In genomic region chrX:96483642-96484160, GRCh38 we compare ENCODE assay signal across 20 cellular contexts.
"Had no signal": no experiment of that assay in that cellular context is flagged by ENCODE, and none has a peak within 500 bp of the region (broad histone marks: within the 10 kb centered on the region; RNA-seq: fewer than 3 reads in every experiment).

No MANE protein-coding gene starts in this region.

- H3K27ac Mint-ChIP-seq: immature natural killer cell; natural killer cell treated with Interleukin-12 subunit alpha and Interleukin-12 subunit beta and Interleukin-15 and Interleukin-18, amount 100 ng/mL, for 72 hours; neural progenitor cell; type B pancreatic cell had no signal

- H3K27me3 ChIP-seq: colonic mucosa, foreskin keratinocyte, left lung, neural progenitor cell, ovary, right atrium auricular region, sigmoid colon, stomach had no signal

- H3K4me3 Mint-ChIP-seq: immature natural killer cell; natural killer cell treated with Interleukin-12 subunit alpha and Interleukin-12 subunit beta and Interleukin-15 and Interleukin-18, amount 100 ng/mL, for 72 hours; neural progenitor cell; type B pancreatic cell had no signal

- H3K4me1 ChIP-seq: colonic mucosa, foreskin keratinocyte, left lung, neural progenitor cell, right atrium auricular region, sigmoid colon, stomach had no signal

- H3K27ac ChIP-seq: colonic mucosa, foreskin keratinocyte, left lung, neural progenitor cell, ovary, right atrium auricular region, sigmoid colon, skin epidermis, stomach, thoracic aorta had no signal

- H3K9me3 ChIP-seq: colonic mucosa, left lung, ovary, right atrium auricular region, sigmoid colon, stomach, thoracic aorta had no signal

- H3K36me3 Mint-ChIP-seq: immature natural killer cell; natural killer cell treated with Interleukin-12 subunit alpha and Interleukin-12 subunit beta and Interleukin-15 and Interleukin-18, amount 100 ng/mL, for 72 hours; neural progenitor cell; type B pancreatic cell had no signal

- DNase-seq: colonic mucosa; dermis blood vessel endothelial cell; foreskin keratinocyte; immature natural killer cell; left lung; mesenchymal stem cell; midbrain; nucleus accumbens; ovary; sigmoid colon; stimulated activated naive CD4-positive, alpha-beta T cell; stomach; substantia nigra had no signal

- H3K4me3 ChIP-seq: colonic mucosa, left lung, lung, neural progenitor cell, ovary, right atrium auricular region, sigmoid colon, skin epidermis, stomach, thoracic aorta had no signal

- H3K4me1 Mint-ChIP-seq: immature natural killer cell had no signal

- H3K36me3 ChIP-seq: colonic mucosa, left lung, neural progenitor cell, ovary, right atrium auricular region, sigmoid colon, stomach, thoracic aorta had no signal

- H3K27me3 Mint-ChIP-seq: natural killer cell treated with Interleukin-12 subunit alpha and Interleukin-12 subunit beta and Interleukin-15 and Interleukin-18, amount 100 ng/mL, for 72 hours; type B pancreatic cell had no signal

- H3K9me3 Mint-ChIP-seq: immature natural killer cell; natural killer cell treated with Interleukin-12 subunit alpha and Interleukin-12 subunit beta and Interleukin-15 and Interleukin-18, amount 100 ng/mL, for 72 hours had no signal

- ATAC-seq: foreskin keratinocyte; left lung; natural killer cell treated with Interleukin-12 subunit alpha and Interleukin-12 subunit beta and Interleukin-15 and Interleukin-18, amount 100 ng/mL, for 72 hours had no signal
